Comparison of ENCODE assay signal across 30 cellular contexts in genomic region chr1:226172589-226172988, GRCh38. TPM values are rescaled to one million over a fixed set of nuclear protein-coding genes. Genes with fewer than 3 reads are reported as not detected.
A peak's percentile ranks its signal among the peaks of the same experiment; 100 is the strongest.
DNase-seq lines count a peak whose midpoint lies in the region; ATAC-seq, FAIRE-seq and TF ChIP-seq lines count a peak whose summit lies in the region.
"Had no signal": no experiment of that assay in that cellular context is flagged by ENCODE, and none has a peak within 500 bp of the region (broad histone marks: within the 10 kb centered on the region; RNA-seq: fewer than 3 reads in every experiment).

No MANE protein-coding gene starts in this region.

- H2BK12ac ChIP-seq in trophoblast cell (ENCODE audit: low read length) = no peak overlapping the region

- no peak overlapping the region for H3K18ac ChIP-seq in trophoblast cell (ENCODE audit: low read length)

- H3K36me3 ChIP-seq in HepG2 (replicated peaks in 1 of 2; ENCODE audit: control insufficient read depth in 1 of 2, insufficient read depth in 2 of 2, low read length in 2 of 2) (peaks cover 3 to 11% of the 10 kb centered on the region in 2 experiments; a peak in 3 of 5 replicates), right lobe of liver (no peaks in the 10 kb centered on the region), HEK293 (ENCODE audit: control insufficient read depth in 2 of 2, insufficient read depth in 1 of 2, low read length in 2 of 2) (peaks cover 6 to 12% of the 10 kb centered on the region in 2 experiments; a peak in 2 of 3 replicates), K562 (ENCODE audit: control insufficient read depth, insufficient read depth, low read length) (peaks cover 10% of the 10 kb centered on the region; the same call in 2 of the 3 replicates), trophoblast cell (ENCODE audit: control insufficient read depth in 1 of 2, insufficient read depth in 2 of 2, low read length in 2 of 2) (peaks cover 7 to 15% of the 10 kb centered on the region in 2 experiments)

- H3K79me2 ChIP-seq in HepG2 (ENCODE audit: insufficient read depth, low read length) = peaks cover 77% of the 10 kb centered on the region
- H3K79me2 ChIP-seq in K562 (ENCODE audit: control insufficient read depth, insufficient read depth, low read length) = peaks cover 63% of the 10 kb centered on the region
- H3K79me2 ChIP-seq in trophoblast cell (ENCODE audit: control insufficient read depth, insufficient read depth, low read length, poor library complexity) = peaks cover 4% of the 10 kb centered on the region

- no peak for TF ChIP-seq EP300 in HepG2 (IDR thresholded peaks at IDR 0.05; ENCODE audit: low read depth in 2 of 2, low read length in 2 of 2)
- no peak for TF ChIP-seq EP300 in HepG2 (CRISPR knock-in tag; IDR thresholded peaks at IDR 0.05; ENCODE audit: borderline replicate concordance)
- no peak for TF ChIP-seq EP300 in K562 (IDR thresholded peaks at IDR 0.05; ENCODE audit: low read length)

- H3K4me1 ChIP-seq in HepG2 (ENCODE audit: insufficient read depth, low read length) = 0 out of 2 replicates have a peak, but pooled peaks cover 1% of the 10 kb centered on the region
- H3K4me1 ChIP-seq in right lobe of liver = no peaks in the 10 kb centered on the region
- no peaks in the 10 kb centered on the region for H3K4me1 ChIP-seq in HEK293 (ENCODE audit: control insufficient read depth, insufficient read depth, low read length)
- H3K4me1 ChIP-seq in K562 (replicated peaks in 1 of 2; ENCODE audit: control insufficient read depth in 2 of 2, insufficient read depth in 2 of 2, low read length in 2 of 2) = peaks cover 0 to 5% of the 10 kb centered on the region in 2 experiments; a peak in 2 of 5 replicates
- no peaks in the 10 kb centered on the region for H3K4me1 ChIP-seq in trophoblast cell (ENCODE audit: control insufficient read depth in 1 of 2, insufficient read depth in 2 of 2, low read length in 2 of 2)
- H3K4me1 ChIP-seq: A549, Caco-2 had no signal

- H4K12ac ChIP-seq in trophoblast cell (ENCODE audit: low read depth, low read length) = no peak overlapping the region

- no TSS peak for BruUV-seq in HepG2 (replicated peaks; lab: Mats Ljungman, UMichigan)
- BruUV-seq in K562 (replicated peaks; lab: Mats Ljungman, UMichigan) = no TSS peak

- H4K91ac ChIP-seq in trophoblast cell (ENCODE audit: low read depth, low read length) = no peak overlapping the region

- no peak overlapping the region for H2BK120ac ChIP-seq in trophoblast cell (ENCODE audit: insufficient read depth, low read length, poor library complexity)

- H3K4ac ChIP-seq in trophoblast cell (ENCODE audit: low read depth, low read length) = peak overlapping the region; percentile 75

- no peak for FAIRE-seq in HepG2 (lab: Jason Lieb, UNC)
- FAIRE-seq in K562 (lab: Jason Lieb, UNC) = no peak
- FAIRE-seq: A549, D721Med, GM12878, GM12892, GM18507 had no signal

- H3K9me3 ChIP-seq in HepG2 (ENCODE audit: low read length) (no peaks in the 10 kb centered on the region), right lobe of liver (no peaks in the 10 kb centered on the region), HEK293 (ENCODE audit: control insufficient read depth, insufficient read depth, low read depth, low read length) (no peaks in the 10 kb centered on the region), K562 (replicated peaks; ENCODE audit: control insufficient read depth, insufficient read depth, low read depth, low read length) (no peaks in the 10 kb centered on the region), trophoblast cell (ENCODE audit: insufficient read depth, low read depth, low read length) (no peaks in the 10 kb centered on the region)
- H3K9me3 ChIP-seq: A549; BLaER1 treated with 17β-estradiol and CSF1 and Interleukin-3, amounts not matched to agents 10 nM and 100 nM; Caco-2 had no signal

- WGBS in HepG2 (ENCODE audit: low lambda C conversion rate) = 100% methylated on average over 5 of the region's 5 CpGs
- WGBS in right lobe of liver (ENCODE audit: insufficient coverage, low coverage, low lambda C conversion rate, missing lambda C conversion rate) = no CpG with 5 or more reads among the region's 5 CpGs
- WGBS in K562 (ENCODE audit: insufficient coverage, low coverage, missing lambda C conversion rate) = 91% methylated on average over 5 of the region's 5 CpGs
- no CpG with 5 or more reads among the region's 5 CpGs for WGBS in trophoblast cell (ENCODE audit: extremely low coverage, insufficient coverage, insufficient read length)

- POLR2A ChIA-PET in HepG2 (lab: Yijun Ruan, JAX) = no interaction called here
- POLR2A ChIA-PET in HEK293 (lab: Yijun Ruan, JAX) = interaction anchor here (0.5 kb wide), 1 partner anchor 11 kb away, joined by 5 read pairs; no protein-coding TSS in a partner anchor
- POLR2A ChIA-PET in K562 (lab: Yijun Ruan, JAX) = interaction anchor here (0.9 to 1.5 kb wide), 3 partner anchors 11 to 136 kb away, joined by 3 to 4 read pairs (median 4); partner anchors contain the start of gene LIN9

- H2AK5ac ChIP-seq in trophoblast cell (ENCODE audit: low read length) = no peak overlapping the region

- in situ Hi-C loops in HepG2 (cut with HindIII; ENCODE audit: extremely low pct_ligation_motif_present, low pct_unique_long_range_greater_than_20kb) = no loop called here
- in situ Hi-C loops in K562 (cut with MboI) = no loop called here

- ATAC-seq in HepG2 (no peak), right lobe of liver (no peak), K562 (no peak)
- ATAC-seq: A549; CD8-positive, alpha-beta T cell; GM12878 had no signal

- TF ChIP-seq POLR2A in HepG2 (IDR thresholded peaks at IDR 0.05; ENCODE audit: insufficient read depth in 1 of 2, low read depth in 2 of 2, low read length in 2 of 2) = no peak
- TF ChIP-seq POLR2A in right lobe of liver (IDR thresholded peaks at IDR 0.05) = no peak
- TF ChIP-seq POLR2A in K562 (conservative IDR thresholded peaks at IDR 0.05) = 0 out of 2 replicates have a peak, but pooled peaks have one; percentile 24

- no peak for TF ChIP-seq RAD21 in HepG2 (CRISPR knock-in tag; IDR thresholded peaks at IDR 0.05)
- no peak for TF ChIP-seq RAD21 in K562 (CRISPR knock-in tag; conservative IDR thresholded peaks at IDR 0.05 in 1 of 2, IDR thresholded peaks at IDR 0.05 in 1 of 2)

- CTCF ChIA-PET in HepG2 (lab: Yijun Ruan, JAX; ENCODE audit: low intra/inter-chr PET ratio, low total read pairs) = no interaction called here
- CTCF ChIA-PET in HEK293 (lab: Yijun Ruan, JAX) = interaction anchor here (0.6 to 2.2 kb wide), 3 partner anchors 9 to 47 kb away, joined by 3 to 5 read pairs (median 5); no protein-coding TSS in a partner anchor
- CTCF ChIA-PET in K562 (lab: Yijun Ruan, JAX; ENCODE audit: low intra/inter-chr PET ratio) = no interaction called here

- DNase-seq in HepG2 (ENCODE audit: low spot score) (no peak), right lobe of liver (no peak), K562 (ENCODE audit: extremely low read depth in 1 of 4, low spot score in 3 of 4) (no peak), trophoblast cell (no peak), NCI-H748 treated with DMSO at 0.1 percent for 48 hours (lab: John Stamatoyannopoulos, UW) (no peak), NCI-H187 treated with DMSO at 0.1 percent for 48 hours (lab: John Stamatoyannopoulos, UW) (no peak)
- no peak for DNase-seq in activated CD4-positive, CD25-positive, alpha-beta regulatory T cell (lab: John Stamatoyannopoulos, UW)
- DNase-seq: AML-193; Caco-2; Calu3; CD4-positive, alpha-beta T cell; CD8-positive, alpha-beta T cell; DMS 273 treated with DMSO at 0.1 percent for 48 hours; DMS153; DMS53; DMS79; DND-41; EL; GDM1 had no signal

- intact Hi-C loops in HepG2 (cut with micrococcal nuclease; ENCODE audit: unreplicated experiment) = no loop called here
- intact Hi-C loops in right lobe of liver (cut with DNase I) = no loop called here
- intact Hi-C loops in K562 (cut with micrococcal nuclease) = no loop called here

- H2BK5ac ChIP-seq in trophoblast cell (ENCODE audit: low read depth, low read length, poor library complexity) = no peak overlapping the region

- H3K9ac ChIP-seq in HepG2 (ENCODE audit: insufficient read depth, low read depth, low read length) (no peak overlapping the region), K562 (ENCODE audit: insufficient read depth in 1 of 2, low read depth in 2 of 2, low read length in 2 of 2) (no peak overlapping the region), trophoblast cell (ENCODE audit: low read length) (no peak overlapping the region)
- H3K9ac ChIP-seq: BLaER1 treated with 17β-estradiol and CSF1 and Interleukin-3, amounts not matched to agents 10 nM and 100 nM had no signal

- H3K14ac ChIP-seq in trophoblast cell (ENCODE audit: low read length) = no peak overlapping the region

- H3K27me3 ChIP-seq in HepG2 (ENCODE audit: control insufficient read depth in 1 of 2, insufficient read depth in 2 of 2, low read length in 2 of 2) (no peaks in the 10 kb centered on the region), right lobe of liver (no peaks in the 10 kb centered on the region), K562 (ENCODE audit: control insufficient read depth in 2 of 2, insufficient read depth in 2 of 2, low read length in 2 of 2) (no peaks in the 10 kb centered on the region), trophoblast cell (ENCODE audit: insufficient read depth, low read length) (no peaks in the 10 kb centered on the region)
- H3K27me3 ChIP-seq: BLaER1 treated with 17β-estradiol and CSF1 and Interleukin-3, amounts not matched to agents 10 nM and 100 nM had no signal

- H2AFZ ChIP-seq in HepG2 (ENCODE audit: low read length) (no peak overlapping the region), K562 (ENCODE audit: low read depth, low read length) (no peak overlapping the region), trophoblast cell (ENCODE audit: insufficient read depth, low read length, poor library complexity) (no peak overlapping the region)

- TF ChIP-seq CTCF in HepG2 (CRISPR knock-in tag; IDR thresholded peaks at IDR 0.05) (no peak), right lobe of liver (IDR thresholded peaks at IDR 0.05) (no peak), HEK293 (tag by site-specific recombination; IDR thresholded peaks at IDR 0.05) (no peak), K562 (IDR thresholded peaks at IDR 0.05 in 2 of 3, conservative IDR thresholded peaks at IDR 0.05 in 1 of 3; ENCODE audit: insufficient read depth in 2 of 3, low read depth in 1 of 3, low read length in 3 of 3) (no peak)

- H3K79me1 ChIP-seq in trophoblast cell (ENCODE audit: low read length) = no peaks in the 10 kb centered on the region

- no peak overlapping the region for H3K4me3 ChIP-seq in HepG2 (replicated peaks in 1 of 3; ENCODE audit: insufficient read depth in 1 of 3, low read depth in 2 of 3, low read length in 3 of 3)
- H3K4me3 ChIP-seq in right lobe of liver = no peak overlapping the region
- H3K4me3 ChIP-seq in HEK293 (ENCODE audit: low read depth, low read length) = no peak overlapping the region
- no peak overlapping the region for H3K4me3 ChIP-seq in K562
- no peak overlapping the region for H3K4me3 ChIP-seq in trophoblast cell (ENCODE audit: low read depth, low read length)
- H3K4me3 ChIP-seq: A549; BLaER1 treated with 17β-estradiol and CSF1 and Interleukin-3, amounts not matched to agents 10 nM and 100 nM; GM12878 had no signal

- no peak overlapping the region for H3K4me2 ChIP-seq in HepG2 (ENCODE audit: low read depth, low read length)
- no peak overlapping the region for H3K4me2 ChIP-seq in K562 (ENCODE audit: insufficient read depth, low read length)
- no peak overlapping the region for H3K4me2 ChIP-seq in trophoblast cell (ENCODE audit: low read length)
- H3K4me2 ChIP-seq: A549; BLaER1 treated with 17β-estradiol and CSF1 and Interleukin-3, amounts not matched to agents 10 nM and 100 nM had no signal

- no peak overlapping the region for H3K23ac ChIP-seq in trophoblast cell (ENCODE audit: low read length)

- H3K9me1 ChIP-seq in K562 (ENCODE audit: control insufficient read depth, insufficient read depth, low read length) = no peaks in the 10 kb centered on the region

- H4K8ac ChIP-seq in trophoblast cell (ENCODE audit: low read depth, low read length) = no peak overlapping the region

- H3K27ac ChIP-seq in HepG2 (ENCODE audit: extremely low read length, insufficient read depth, low read length) (no peak overlapping the region), right lobe of liver (no peak overlapping the region), HEK293 (ENCODE audit: extremely low read depth, low read depth, low read length) (no peak overlapping the region), K562 (ENCODE audit: extremely low read depth, low read depth, low read length) (no peak overlapping the region), trophoblast cell (ENCODE audit: low read depth, low read length) (no peak overlapping the region)
- H3K27ac ChIP-seq: 22Rv1; A549; BLaER1 treated with 17β-estradiol and CSF1 and Interleukin-3, amounts not matched to agents 10 nM and 100 nM; C4-2B had no signal

- H4K20me1 ChIP-seq in HepG2 (ENCODE audit: insufficient read depth, low read length) (peaks cover 27% of the 10 kb centered on the region), K562 (replicated peaks; ENCODE audit: control insufficient read depth, insufficient read depth, low read length) (0 out of 2 replicates have a peak, but pooled peaks cover 3% of the 10 kb centered on the region)

RNA-seq across cellular contexts. Expression of gene ACBD3, which starts 14.0 kb away (rescaled TPM):
- 39.3 and 59.0 TPM in 2 replicates for total RNA-seq in HepG2 (2016; rRNA removed; fragmentation: Illumina TruSeq; extraction: Trizol)
- 2.3 and 3.6 TPM in 2 replicates for total RNA-seq in HepG2 (2016; cell fraction: cytosol; rRNA removed; fragmentation: Illumina TruSeq; extraction: Trizol; ENCODE audit: low read depth)
- 39.7 and 56.7 TPM in 2 replicates for total RNA-seq in HepG2 (2016; cell fraction: insoluble cytoplasmic fraction; rRNA removed; fragmentation: Illumina TruSeq; extraction: Trizol)
- total RNA-seq in HepG2 (2016; cell fraction: membrane; rRNA removed; fragmentation: Illumina TruSeq; extraction: Trizol) = 10.1 and 13.7 TPM in 2 replicates
- total RNA-seq in HepG2 (2016; cell fraction: nucleus; rRNA removed; fragmentation: Illumina TruSeq; extraction: Trizol) = 22.6 and 23.2 TPM in 2 replicates
- polyA plus RNA-seq in HepG2 (2011; rRNA removed) = 19.4 and 24.3 TPM in 2 replicates
- 12.3 and 17.8 TPM in 2 replicates for polyA plus RNA-seq in HepG2 (2011; cell fraction: cytosol; rRNA removed)
- polyA plus RNA-seq in HepG2 (2011; cell fraction: nucleus; rRNA removed) = 8.4 and 8.6 TPM in 2 replicates
- 17.3 and 26.9 TPM in 2 replicates for polyA plus RNA-seq in HepG2 (2012)
- 1.1 and 1.2 TPM in 2 replicates for polyA plus RNA-seq in HepG2 (2016; cell fraction: cytosol; fragmentation: Illumina TruSeq; extraction: Trizol; ENCODE audit: low read depth)
- 54.1 and 54.3 TPM in 2 replicates for polyA plus RNA-seq in HepG2 (2016; cell fraction: insoluble cytoplasmic fraction; fragmentation: Illumina TruSeq; extraction: Trizol; ENCODE audit: low read depth)
- polyA plus RNA-seq in HepG2 (2016; cell fraction: membrane; fragmentation: Illumina TruSeq; extraction: Trizol; ENCODE audit: low read depth) = 4.5 and 5.6 TPM in 2 replicates
- polyA plus RNA-seq in HepG2 (2016; cell fraction: nucleus; fragmentation: Illumina TruSeq; extraction: Trizol; ENCODE audit: insufficient read depth, low read depth) = 27.5 and 28.4 TPM in 2 replicates
- polyA minus RNA-seq in HepG2 (2011; rRNA and poly(A)+ RNA removed; ENCODE audit: low replicate concordance) = 11.0 and 11.5 TPM in 2 replicates
- polyA minus RNA-seq in HepG2 (2011; cell fraction: cytosol; rRNA and poly(A)+ RNA removed) = 28.0 and 28.4 TPM in 2 replicates
- polyA minus RNA-seq in HepG2 (2011; cell fraction: nucleus; rRNA and poly(A)+ RNA removed) = 17.9 and 19.4 TPM in 2 replicates
- total RNA-seq in right lobe of liver = 10 to 100 TPM; 14.6 to 23.6 (median 17.5) TPM
- 12.5 and 40.3 TPM in 2 replicates for total RNA-seq in K562 (2011; cell fraction: chromatin; rRNA removed; ENCODE audit: low replicate concordance)
- 8.8 and 12.5 TPM in 2 replicates for total RNA-seq in K562 (2011; cell fraction: nucleolus; rRNA removed)
- total RNA-seq in K562 (2011; cell fraction: nucleoplasm; rRNA removed) = 21.6 and 27.1 TPM in 2 replicates
- total RNA-seq in K562 (2014; rRNA removed) = 25.4 and 31.4 TPM in 2 replicates
- total RNA-seq in K562 (2014; rRNA removed; fragmentation: Illumina TruSeq; extraction: Trizol) = 31.4 and 35.5 TPM in 2 replicates
- total RNA-seq in K562 (2015; rRNA removed; fragmentation: Illumina TruSeq; extraction: Trizol) = 26.1 and 26.9 TPM in 2 replicates
- 27.6 and 30.7 TPM in 2 replicates for total RNA-seq in K562 (2021)
- 36.7 and 37.6 TPM in 2 replicates for polyA plus RNA-seq in K562 (2011; rRNA removed)
- polyA plus RNA-seq in K562 (2011; cell fraction: cytosol; rRNA removed) = 10.1 and 21.5 TPM in 2 replicates
- 8.9 and 13.8 TPM in 2 replicates for polyA plus RNA-seq in K562 (2011; cell fraction: nucleus; rRNA removed)
- polyA plus RNA-seq in K562 (2012) = 22.8 and 22.9 TPM in 2 replicates
- 25.4 and 32.1 TPM in 2 replicates for polyA plus RNA-seq in K562 (2014; fragmentation: Illumina TruSeq; extraction: Trizol)
- 10 to 100 TPM; 11.1 to 14.3 TPM for polyA plus RNA-seq in K562 (2014; fragmentation: Nextera tagmentation; extraction: Ambion mirVana)
- polyA plus RNA-seq in K562 (2014; rRNA removed) = 21.4 and 21.5 TPM in 2 replicates
- 55.5 and 66.5 TPM in 2 replicates for polyA minus RNA-seq in K562 (2011; rRNA and poly(A)+ RNA removed)
- polyA minus RNA-seq in K562 (2011; cell fraction: cytosol; rRNA and poly(A)+ RNA removed) = 23.8 and 29.6 TPM in 2 replicates
- 7.1 and 15.3 TPM in 2 replicates for polyA minus RNA-seq in K562 (2011; cell fraction: nucleus; rRNA and poly(A)+ RNA removed)
- polyA plus RNA-seq in trophoblast cell (2013) = 46.7 and 46.8 TPM in 2 replicates

RNA-seq across cellular contexts. Expression of gene MIXL1, which starts 50.9 kb away (rescaled TPM):
- total RNA-seq in HepG2 (2016; rRNA removed; fragmentation: Illumina TruSeq; extraction: Trizol) (7.6 and 8.6 TPM in 2 replicates), right lobe of liver (under 1 TPM in 1 of 6 experiments, not detected in 5; 0.29 TPM), K562 (2014; rRNA removed) (not detected in 2 replicates), K562 (2014; rRNA removed; fragmentation: Illumina TruSeq; extraction: Trizol) (not detected in 2 replicates), K562 (2015; rRNA removed; fragmentation: Illumina TruSeq; extraction: Trizol) (not detected in 2 replicates), K562 (2021) (not detected in 2 replicates)
- total RNA-seq in HepG2 (2016; cell fraction: cytosol; rRNA removed; fragmentation: Illumina TruSeq; extraction: Trizol; ENCODE audit: low read depth) = 2.6 and 2.8 TPM in 2 replicates
- total RNA-seq in HepG2 (2016; cell fraction: insoluble cytoplasmic fraction; rRNA removed; fragmentation: Illumina TruSeq; extraction: Trizol) = 8.2 and 9.4 TPM in 2 replicates
- total RNA-seq in HepG2 (2016; cell fraction: membrane; rRNA removed; fragmentation: Illumina TruSeq; extraction: Trizol) = 9.0 and 9.1 TPM in 2 replicates
- 3.9 and 5.5 TPM in 2 replicates for total RNA-seq in HepG2 (2016; cell fraction: nucleus; rRNA removed; fragmentation: Illumina TruSeq; extraction: Trizol)
- polyA plus RNA-seq in HepG2 (2011; rRNA removed) (12.5 and 18.5 TPM in 2 replicates), K562 (2011; rRNA removed) (not detected in 2 replicates), K562 (2014; fragmentation: Illumina TruSeq; extraction: Trizol) (not detected in 2 replicates), K562 (2014; fragmentation: Nextera tagmentation; extraction: Ambion mirVana) (not detected), K562 (2014; rRNA removed) (not detected in 2 replicates)
- polyA plus RNA-seq in HepG2 (2011; cell fraction: cytosol; rRNA removed) = 13.8 and 17.1 TPM in 2 replicates
- 2.2 and 4.1 TPM in 2 replicates for polyA plus RNA-seq in HepG2 (2011; cell fraction: nucleus; rRNA removed)
- polyA plus RNA-seq in HepG2 (2012) = 5.2 and 28.7 TPM in 2 replicates
- 8.5 and 8.8 TPM in 2 replicates for polyA plus RNA-seq in HepG2 (2016; cell fraction: cytosol; fragmentation: Illumina TruSeq; extraction: Trizol; ENCODE audit: low read depth)
- polyA plus RNA-seq in HepG2 (2016; cell fraction: insoluble cytoplasmic fraction; fragmentation: Illumina TruSeq; extraction: Trizol; ENCODE audit: low read depth) = 33.2 and 42.8 TPM in 2 replicates
- polyA plus RNA-seq in HepG2 (2016; cell fraction: membrane; fragmentation: Illumina TruSeq; extraction: Trizol; ENCODE audit: low read depth) = 21.0 and 21.4 TPM in 2 replicates
- 17.4 and 21.8 TPM in 2 replicates for polyA plus RNA-seq in HepG2 (2016; cell fraction: nucleus; fragmentation: Illumina TruSeq; extraction: Trizol; ENCODE audit: insufficient read depth, low read depth)
- 29.1 TPM in 1 of 2 replicates, not detected in the other for polyA minus RNA-seq in HepG2 (2011; rRNA and poly(A)+ RNA removed; ENCODE audit: low replicate concordance)
- polyA minus RNA-seq in HepG2 (2011; cell fraction: cytosol; rRNA and poly(A)+ RNA removed) = 8.1 and 8.9 TPM in 2 replicates
- polyA minus RNA-seq in HepG2 (2011; cell fraction: nucleus; rRNA and poly(A)+ RNA removed) = 4.1 and 5.3 TPM in 2 replicates
- total RNA-seq in K562 (2011; cell fraction: chromatin; rRNA removed; ENCODE audit: low replicate concordance) = 0.14 TPM in 1 of 2 replicates, not detected in the other
- total RNA-seq in K562 (2011; cell fraction: nucleolus; rRNA removed) = not detected in 2 replicates
- not detected in 2 replicates for total RNA-seq in K562 (2011; cell fraction: nucleoplasm; rRNA removed)
- not detected in 2 replicates for polyA plus RNA-seq in K562 (2011; cell fraction: cytosol; rRNA removed)
- polyA plus RNA-seq in K562 (2011; cell fraction: nucleus; rRNA removed) = not detected in 2 replicates
- polyA plus RNA-seq in K562 (2012) = 0.06 TPM in 1 of 2 replicates, not detected in the other
- polyA minus RNA-seq in K562 (2011; rRNA and poly(A)+ RNA removed) = not detected in 2 replicates
- not detected in 2 replicates for polyA minus RNA-seq in K562 (2011; cell fraction: cytosol; rRNA and poly(A)+ RNA removed)
- polyA minus RNA-seq in K562 (2011; cell fraction: nucleus; rRNA and poly(A)+ RNA removed) = not detected in 2 replicates
- 2.0 and 2.1 TPM in 2 replicates for polyA plus RNA-seq in trophoblast cell (2013)
- total RNA-seq: A172; Caco-2; Calu3; CD4-positive, alpha-beta T cell; CD8-positive, alpha-beta T cell; G401 had no signal

Comparison
In these comparisons a context has a peak if more than half of its experiments do, and no peak if none do; other contexts are left out.
1. Of the 241 proteins assayed by ChIP-seq in both HepG2 and K562: peak only in HepG2: none; only in K562: POLR2A; in both: ZNF121; in neither: 239.